22 cellular contexts compared by ENCODE assay signal in genomic region chr2:120886967-120887672, GRCh38.
DNase-seq lines count a peak whose midpoint lies in the region; ATAC-seq and TF ChIP-seq lines count a peak whose summit lies in the region.
"Had no signal": no experiment of that assay in that cellular context is flagged by ENCODE, and none has a peak within 500 bp of the region (broad histone marks: within the 10 kb centered on the region; RNA-seq: fewer than 3 reads in every experiment).

No MANE protein-coding gene starts in this region.

- intact Hi-C loops in stomach (cut with DNase I; ENCODE audit: low total_unique reads) (no loop called here), head of caudate nucleus (cut with DNase I) (no loop called here)

- no peak overlapping the region for H4K91ac ChIP-seq in mesenchymal stem cell (ENCODE audit: low read length)

- no peak overlapping the region for H3K18ac ChIP-seq in mesenchymal stem cell (ENCODE audit: low read depth in 1 of 2, low read length in 2 of 2)

- H3K36me3 ChIP-seq in mesenchymal stem cell (ENCODE audit: control insufficient read depth in 1 of 2, insufficient read depth in 2 of 2, low read depth in 1 of 2, low read length in 2 of 2) (peaks cover 0 to 22% of the 10 kb centered on the region in 2 experiments), stomach (no peaks in the 10 kb centered on the region)
- H3K36me3 ChIP-seq: colonic mucosa, HAP-1, heart left ventricle, suprapubic skin had no signal

- peaks cover 20% of the 10 kb centered on the region for H3K4me1 ChIP-seq in mesenchymal stem cell (ENCODE audit: control insufficient read depth, insufficient read depth, low read depth, low read length)
- peaks cover 0 to 29% (median 22%) of the 10 kb centered on the region in 4 donors for H3K4me1 ChIP-seq in stomach
- H3K4me1 ChIP-seq: colonic mucosa had no signal

- H3K27me3 ChIP-seq in mesenchymal stem cell (ENCODE audit: control insufficient read depth in 1 of 2, insufficient read depth in 1 of 2, low read length in 2 of 2) (no peaks in the 10 kb centered on the region), stomach (peaks cover 0 to 9% (median 0%) of the 10 kb centered on the region in 3 donors)
- H3K27me3 ChIP-seq: colonic mucosa, heart left ventricle, suprapubic skin had no signal

- H2AFZ ChIP-seq in mesenchymal stem cell (ENCODE audit: low read depth, low read length) = no peak overlapping the region

- H3K9ac ChIP-seq in mesenchymal stem cell (ENCODE audit: low read length) = no peak overlapping the region

- no peak overlapping the region for H2BK5ac ChIP-seq in mesenchymal stem cell (ENCODE audit: low read depth, low read length, poor library complexity, severe bottlenecking)

- 88% methylated on average over 17 of the region's 17 CpGs for WGBS in mesenchymal stem cell
- 38 to 60% (median 52%) methylated on average over 17 of the region's 17 CpGs for WGBS in stomach, 5 donors

- H4K8ac ChIP-seq in mesenchymal stem cell (ENCODE audit: low read length) = peak overlapping the region; percentile 32

- DNase-seq in NCI-H2029 treated with DMSO at 0.1 percent for 48 hours (lab: John Stamatoyannopoulos, UW) (peak; percentile 7), NCI-H2029 (lab: John Stamatoyannopoulos, UW) (no peak), RPMI8226 (peak; percentile 37), mesenchymal stem cell (no peak), stomach (peak; percentile 70), head of caudate nucleus (no peak)
- DNase-seq: 8988T; activated CD4-positive, alpha-beta T cell treated with anti-CD3 and anti-CD28 coated beads for 48 hours; activated naive CD8-positive, alpha-beta T cell treated with anti-CD3 and anti-CD28 coated beads, Interleukin-2, amount 10 ng/mL, durations not matched to agents 7 days and 5 days; CD4-positive, CD25-positive, alpha-beta regulatory T cell; colonic mucosa; EL; islet precursor cell; NCI-H1048; SIG-M5; T-helper 9 cell had no signal

- H2BK15ac ChIP-seq in mesenchymal stem cell (ENCODE audit: low read depth, poor library complexity, severe bottlenecking) = no peak overlapping the region

- TF ChIP-seq EP300 in stomach (IDR thresholded peaks at IDR 0.05) = no peak

- H2AK5ac ChIP-seq in mesenchymal stem cell (ENCODE audit: low read length, severe bottlenecking) = no peak overlapping the region

- no peak overlapping the region for H2BK12ac ChIP-seq in mesenchymal stem cell (ENCODE audit: low read length in 2 of 2)

- TF ChIP-seq POLR2A in stomach (IDR thresholded peaks at IDR 0.05) = no peak

- ATAC-seq in GM21737 (IDR thresholded peaks at IDR 0.05; ENCODE audit: unreplicated experiment) (no peak), HG03378 (IDR thresholded peaks at IDR 0.05; ENCODE audit: unreplicated experiment) (no peak)
- ATAC-seq: heart left ventricle had no signal

- no peak overlapping the region for H3K4ac ChIP-seq in mesenchymal stem cell (ENCODE audit: low read depth in 1 of 2, low read length in 2 of 2)

- H3K4me2 ChIP-seq in mesenchymal stem cell (ENCODE audit: low read length, poor library complexity, severe bottlenecking) = no peak overlapping the region

- H3K4me3 ChIP-seq in mesenchymal stem cell (ENCODE audit: insufficient read depth in 1 of 2, low read depth in 1 of 2, low read length in 2 of 2) = no peak overlapping the region
- no peak overlapping the region for H3K4me3 ChIP-seq in stomach
- H3K4me3 ChIP-seq: colonic mucosa, HAP-1, heart left ventricle, suprapubic skin had no signal

- H3K14ac ChIP-seq in mesenchymal stem cell (ENCODE audit: low read length in 2 of 2) = no peak overlapping the region

- H3K27ac ChIP-seq in mesenchymal stem cell (ENCODE audit: low read length, poor library complexity, severe bottlenecking) = no peak overlapping the region
- no peak overlapping the region for H3K27ac ChIP-seq in stomach
- H3K27ac ChIP-seq: colonic mucosa, epithelial cell of prostate, heart left ventricle, suprapubic skin had no signal

- no peak overlapping the region for H3K23ac ChIP-seq in mesenchymal stem cell (ENCODE audit: low read length in 2 of 2)

- H3K79me1 ChIP-seq in mesenchymal stem cell (replicated peaks; ENCODE audit: low read length, poor library complexity, severe bottlenecking) = peaks cover 52% of the 10 kb centered on the region

- H2BK120ac ChIP-seq in mesenchymal stem cell (ENCODE audit: low read depth, low read length) = no peak overlapping the region

- H3K9me3 ChIP-seq in mesenchymal stem cell (ENCODE audit: control insufficient read depth, low read length) = no peaks in the 10 kb centered on the region
- H3K9me3 ChIP-seq in stomach = no peaks in the 10 kb centered on the region
- H3K9me3 ChIP-seq: colonic mucosa, HAP-1, heart left ventricle, suprapubic skin had no signal

- TF ChIP-seq CTCF in stomach (IDR thresholded peaks at IDR 0.05) = no peak

Comparison
In these comparisons a context has a peak if more than half of its experiments do, and no peak if none do; other contexts are left out.
1. DNase-seq: peak in NCI-H2029 treated with DMSO at 0.1 percent for 48 hours (single experiment), RPMI8226 (single experiment) and stomach (single experiment); none in NCI-H2029 (single experiment), mesenchymal stem cell (single experiment) and head of caudate nucleus (0 of 42).